In the genomic region with DNA sequence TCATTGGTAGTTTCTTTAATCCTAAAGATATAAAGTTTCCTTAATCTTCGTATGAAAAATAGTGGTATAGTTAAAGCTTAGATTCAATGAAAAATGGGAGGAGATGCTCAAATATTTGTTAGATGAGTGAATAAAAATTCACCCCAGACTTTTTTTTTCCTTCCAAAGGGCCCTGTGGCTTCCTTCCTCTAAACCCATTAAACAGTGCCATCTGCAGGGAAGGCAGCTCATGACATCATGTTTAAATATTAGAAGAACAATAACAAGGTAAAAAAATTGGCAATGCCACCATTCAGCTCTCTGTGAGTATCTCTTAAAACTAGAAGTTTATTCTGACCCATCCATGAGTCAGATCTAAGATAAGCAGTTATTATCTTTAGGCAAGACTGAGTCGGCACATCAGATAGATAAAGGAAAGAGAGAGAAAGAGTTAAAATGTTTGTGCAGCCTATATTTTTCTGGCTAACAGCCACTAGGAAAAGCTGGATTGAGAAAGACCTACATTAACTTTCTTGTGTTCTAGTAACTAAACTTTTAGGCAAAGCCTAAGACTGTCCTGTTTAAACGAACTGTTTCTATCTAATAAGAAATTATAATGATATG, we compare ENCODE assay signal across 8 cellular contexts. TPM values are rescaled to one million over a fixed set of nuclear protein-coding genes. Genes with fewer than 3 reads are reported as not detected.
A peak's percentile ranks its signal among the peaks of the same experiment; 100 is the strongest.
DNase-seq lines count a peak whose midpoint lies in the region; TF ChIP-seq lines count a peak whose summit lies in the region.

No MANE protein-coding gene starts in this region.

- peak overlapping the region; percentile 76 for H3K27ac ChIP-seq in GM23248
- no peak overlapping the region for H3K27ac ChIP-seq in smooth muscle cell (ENCODE audit: low read depth)

- no peaks in the 10 kb centered on the region for H3K79me2 ChIP-seq in GM23248 (ENCODE audit: insufficient read depth)
- H3K79me2 ChIP-seq in smooth muscle cell (ENCODE audit: low read depth) = no peaks in the 10 kb centered on the region

- H3K9ac ChIP-seq in GM23248 = peak overlapping the region; percentile 32; the same call in 1 of the 2 replicates
- H3K9ac ChIP-seq in smooth muscle cell (ENCODE audit: low read depth) = no peak overlapping the region

- H3K27ac Mint-ChIP-seq in mesothelial cell of epicardium = no peak overlapping the region

- no peaks in the 10 kb centered on the region for H3K4me1 Mint-ChIP-seq in mesothelial cell of epicardium

- in situ Hi-C loops in GM23248 (cut with MboI) = loop anchor here (5.0 kb wide), 1 partner anchor 97 kb away; no protein-coding TSS in a partner anchor

- DNase-seq in COLO829 (ENCODE audit: low spot score) = peak; percentile 54
- DNase-seq in GM23248 = peak; percentile 85
- peak; percentile 93 for DNase-seq in OCI-M1 (lab: John Stamatoyannopoulos, UW)
- DNase-seq in epithelial cell of proximal tubule (ENCODE audit: low read depth) = no peak
- DNase-seq in smooth muscle cell (lab: John Stamatoyannopoulos, UW; ENCODE audit: unreplicated experiment) = no peak
- no peak for DNase-seq in NCI-H510A treated with DMSO at 0.1 percent for 48 hours (lab: John Stamatoyannopoulos, UW)
- no peak for DNase-seq in GOT3 (lab: John Stamatoyannopoulos, UW)
- no peak for DNase-seq in mesothelial cell of epicardium (ENCODE audit: low spot score in 2 of 2, unreplicated experiment in 2 of 2)

- H3K36me3 ChIP-seq in GM23248 (ENCODE audit: low read depth) = no peaks in the 10 kb centered on the region
- H3K36me3 ChIP-seq in smooth muscle cell (ENCODE audit: low read depth) = no peaks in the 10 kb centered on the region

- no peaks in the 10 kb centered on the region for H3K27me3 Mint-ChIP-seq in mesothelial cell of epicardium (ENCODE audit: low read depth)

- H3K9me3 Mint-ChIP-seq in mesothelial cell of epicardium = peaks cover 38% of the 10 kb centered on the region

- H3K4me1 ChIP-seq in GM23248 (ENCODE audit: insufficient read depth) (peaks cover 13% of the 10 kb centered on the region), smooth muscle cell (ENCODE audit: low read depth) (no peaks in the 10 kb centered on the region)

- no peaks in the 10 kb centered on the region for H3K9me3 ChIP-seq in GM23248 (ENCODE audit: low read depth)
- peaks cover 4% of the 10 kb centered on the region for H3K9me3 ChIP-seq in smooth muscle cell (replicated peaks; ENCODE audit: low read depth)

- H3K36me3 Mint-ChIP-seq in mesothelial cell of epicardium = no peaks in the 10 kb centered on the region

- H3K27me3 ChIP-seq in GM23248 (replicated peaks; ENCODE audit: insufficient read depth) = no peaks in the 10 kb centered on the region
- no peaks in the 10 kb centered on the region for H3K27me3 ChIP-seq in smooth muscle cell (ENCODE audit: low read depth)

- H3K4me3 ChIP-seq in GM23248 = peak overlapping the region; percentile 22
- no peak overlapping the region for H3K4me3 ChIP-seq in epithelial cell of proximal tubule (ENCODE audit: low read depth, low read length)
- H3K4me3 ChIP-seq in smooth muscle cell = no peak overlapping the region

- H3K9me2 ChIP-seq in GM23248 (ENCODE audit: insufficient read depth) = no peaks in the 10 kb centered on the region

- TF ChIP-seq CTCF in epithelial cell of proximal tubule (conservative IDR thresholded peaks at IDR 0.05; ENCODE audit: low read depth, low read length) (peak; percentile 77), smooth muscle cell (IDR thresholded peaks at IDR 0.05; ENCODE audit: borderline replicate concordance, insufficient read depth, poor library complexity, severe bottlenecking) (peak; percentile 42), mesothelial cell of epicardium (IDR thresholded peaks at IDR 0.05; ENCODE audit: unreplicated experiment) (no peak)

- peak overlapping the region; percentile 67 for H2AFZ ChIP-seq in GM23248
- H2AFZ ChIP-seq in smooth muscle cell (ENCODE audit: low read depth) = no peak overlapping the region

- H3K4me3 Mint-ChIP-seq in mesothelial cell of epicardium = no peak overlapping the region

- H3K4me2 ChIP-seq in GM23248 (ENCODE audit: unreplicated experiment) = peak overlapping the region; percentile 57
- H3K4me2 ChIP-seq in smooth muscle cell = no peak overlapping the region

- no peaks in the 10 kb centered on the region for H4K20me1 ChIP-seq in GM23248 (ENCODE audit: insufficient read depth)
- H4K20me1 ChIP-seq in smooth muscle cell (ENCODE audit: low read depth) = no peaks in the 10 kb centered on the region

- WGBS in GM23248 (ENCODE audit: low coverage in 1 of 2, low lambda C conversion rate in 2 of 2, missing lambda C conversion rate in 2 of 2), 2 experiments = 13 to 18% methylated on average over 3 of the region's 3 CpGs
- 29% methylated on average over 3 of the region's 3 CpGs for WGBS in smooth muscle cell (ENCODE audit: low lambda C conversion rate)

- H3F3A ChIP-seq in GM23248 (ENCODE audit: insufficient read depth) (peaks cover 15% of the 10 kb centered on the region), smooth muscle cell (ENCODE audit: low read depth) (no peaks in the 10 kb centered on the region)

RNA-seq across cellular contexts. Expression of a gene that starts 19.1 kb away (rescaled TPM):
- not detected in 2 replicates for total RNA-seq in GM23248 (2014; rRNA removed; shearing (Covaris generic))
- not detected in 2 replicates for polyA plus RNA-seq in GM23248 (2016; fragmentation: Nextera tagmentation; extraction: Ambion mirVana)
- total RNA-seq in epithelial cell of proximal tubule = not detected in 2 replicates
- not detected in 2 replicates for total RNA-seq in smooth muscle cell
- not detected in 2 replicates for polyA plus RNA-seq in smooth muscle cell
- not detected in 3 replicates for total RNA-seq in mesothelial cell of epicardium

RNA-seq across cellular contexts. Expression of a gene that starts 40.5 kb away (rescaled TPM):
- not detected in 2 replicates for total RNA-seq in GM23248 (2014; rRNA removed; shearing (Covaris generic))
- polyA plus RNA-seq in GM23248 (2016; fragmentation: Nextera tagmentation; extraction: Ambion mirVana) = not detected in 2 replicates
- not detected in 2 replicates for total RNA-seq in epithelial cell of proximal tubule
- total RNA-seq in smooth muscle cell = not detected in 2 replicates
- not detected in 2 replicates for polyA plus RNA-seq in smooth muscle cell
- total RNA-seq in mesothelial cell of epicardium = not detected in 3 replicates

RNA-seq across cellular contexts. Expression of a gene that starts 44.7 kb away (rescaled TPM):
- not detected in 2 replicates for total RNA-seq in GM23248 (2014; rRNA removed; shearing (Covaris generic))
- polyA plus RNA-seq in GM23248 (2016; fragmentation: Nextera tagmentation; extraction: Ambion mirVana) (not detected in 2 replicates), smooth muscle cell (not detected in 2 replicates)
- total RNA-seq in epithelial cell of proximal tubule (not detected in 2 replicates), smooth muscle cell (not detected in 2 replicates), mesothelial cell of epicardium (not detected in 3 replicates)

RNA-seq across cellular contexts. Expression of a gene that starts 52.8 kb away (rescaled TPM):
- total RNA-seq in GM23248 (2014; rRNA removed; shearing (Covaris generic)) = not detected in 2 replicates
- polyA plus RNA-seq in GM23248 (2016; fragmentation: Nextera tagmentation; extraction: Ambion mirVana) (not detected in 2 replicates), smooth muscle cell (not detected in 2 replicates)
- total RNA-seq in epithelial cell of proximal tubule (0.80 and 1.3 TPM in 2 replicates), smooth muscle cell (4.3 and 11.1 TPM in 2 replicates), mesothelial cell of epicardium (not detected in 3 replicates)

Comparison
In these comparisons a context has a peak if more than half of its experiments do, and no peak if none do; other contexts are left out.
1. DNase-seq: peak in COLO829 (single experiment), GM23248 (single experiment) and OCI-M1 (single experiment); none in epithelial cell of proximal tubule (single experiment), smooth muscle cell (single experiment), NCI-H510A treated with DMSO at 0.1 percent for 48 hours (single experiment), GOT3 (single experiment) and mesothelial cell of epicardium (0 of 2).